ENCODE assay signal across 8 cellular contexts in genomic region chr10:129466703-129467345, GRCh38. TPM values are rescaled to one million over a fixed set of nuclear protein-coding genes. Genes with fewer than 3 reads are reported as not detected.
DNase-seq lines count a peak whose midpoint lies in the region; ATAC-seq and TF ChIP-seq lines count a peak whose summit lies in the region.

Gene MGMT (plus strand): TSS chr10:129467241.

- H3K27me3 ChIP-seq in foreskin keratinocyte (no peaks in the 10 kb centered on the region), neural progenitor cell (no peaks in the 10 kb centered on the region), stomach (no peaks in the 10 kb centered on the region)

- H3K4me1 Mint-ChIP-seq in neural progenitor cell: peaks cover 6% of the 10 kb centered on the region

- peak within 1 kb of the TSS; percentile 60 for H3K27ac Mint-ChIP-seq in neural progenitor cell

- peaks cover 5% of the 10 kb centered on the region for H3K4me1 ChIP-seq in foreskin keratinocyte
- H3K4me1 ChIP-seq in neural progenitor cell: peaks cover 7% of the 10 kb centered on the region
- peaks cover 11 to 29% (median 20%) of the 10 kb centered on the region in 4 donors for H3K4me1 ChIP-seq in stomach

- no peak within 1 kb of the TSS for H3K9ac ChIP-seq in neural progenitor cell

- peak within 1 kb of the TSS; percentile 84 for H2AFZ ChIP-seq in neural progenitor cell (replicated peaks)

- peaks cover 3% of the 10 kb centered on the region for H3K27me3 Mint-ChIP-seq in neural progenitor cell (ENCODE audit: insufficient read depth, low read depth)

- TF ChIP-seq POLR2A in stomach (IDR thresholded peaks at IDR 0.05): no peak

- no peaks in the 10 kb centered on the region for H3K9me3 ChIP-seq in neural progenitor cell (ENCODE audit: low read depth)
- H3K9me3 ChIP-seq in stomach: no peaks in the 10 kb centered on the region

- ATAC-seq in GM18909 (IDR thresholded peaks at IDR 0.05; ENCODE audit: poor library complexity, unreplicated experiment) (peak; percentile 91), HG03159 (IDR thresholded peaks at IDR 0.05; ENCODE audit: unreplicated experiment) (peak; percentile 91), foreskin keratinocyte (peak; percentile 93)

- peaks cover 11% of the 10 kb centered on the region for H3K36me3 Mint-ChIP-seq in neural progenitor cell

- intact Hi-C loops in stomach (cut with DNase I; ENCODE audit: low total_unique reads): loop anchor here (10.0 kb wide), 1 partner anchor 648 kb away; the partner anchor contains the start of gene C10orf143

- peak; percentile 100 for DNase-seq in AG20443 (ENCODE audit: low spot score)
- DNase-seq in RPMI7951 (ENCODE audit: low read depth): peak; percentile 75
- DNase-seq in activated gamma-delta T cell treated with Interleukin-2 at 50 U/mL for 16 hours: peak; percentile 99
- peak in 1 of 2 donors; percentile 39 for DNase-seq in foreskin keratinocyte
- peak; percentile 96 for DNase-seq in neural progenitor cell (ENCODE audit: low spot score)
- DNase-seq in stomach: peak; percentile 98

- H3F3A ChIP-seq in neural progenitor cell (ENCODE audit: low read depth): no peaks in the 10 kb centered on the region

- no peak for TF ChIP-seq EP300 in stomach (IDR thresholded peaks at IDR 0.05)

- peaks cover 2% of the 10 kb centered on the region for H3K9me3 Mint-ChIP-seq in neural progenitor cell

- H3K4me3 Mint-ChIP-seq in neural progenitor cell: peak within 1 kb of the TSS; percentile 85

- H3K27ac ChIP-seq in foreskin keratinocyte (peak within 1 kb of the TSS; percentile 62), neural progenitor cell (no peak within 1 kb of the TSS), stomach (peak within 1 kb of the TSS; percentile 75 to 87 (median 83))

- no peaks in the 10 kb centered on the region for H3K36me3 ChIP-seq in neural progenitor cell
- peaks cover 0 to 17% (median 8%) of the 10 kb centered on the region in 4 donors for H3K36me3 ChIP-seq in stomach

- WGBS in stomach, 5 donors: 2 to 5% (median 3%) methylated on average over 42 to 83 of the region's 83 CpGs; no CpG with 5 or more reads in 1 of the 5 donors

- H3K4me2 ChIP-seq in neural progenitor cell: peak within 1 kb of the TSS; percentile 98

- TF ChIP-seq CTCF in foreskin keratinocyte (conservative IDR thresholded peaks at IDR 0.05) (no peak), neural progenitor cell (IDR thresholded peaks at IDR 0.05) (no peak), stomach (IDR thresholded peaks at IDR 0.05) (no peak)

- no peaks in the 10 kb centered on the region for H3K79me2 ChIP-seq in neural progenitor cell (ENCODE audit: low read depth)

- no peaks in the 10 kb centered on the region for H4K20me1 ChIP-seq in neural progenitor cell (ENCODE audit: low read depth)

- H3K4me3 ChIP-seq in neural progenitor cell (peak within 1 kb of the TSS; percentile 68), stomach (peak within 1 kb of the TSS; percentile 67 to 83 (median 70))

RNA-seq across cellular contexts. Expression of gene MGMT, which starts in this region (rescaled TPM):
- total RNA-seq in RPMI7951 (2014; rRNA removed; shearing (Covaris generic)): 6.2 and 7.5 TPM in 2 replicates
- total RNA-seq in foreskin keratinocyte (12.6 and 24.6 TPM in 2 replicates), neural progenitor cell (ENCODE audit: low replicate concordance) (17.5 and 31.3 TPM in 2 replicates), stomach (10 to 100 TPM in 3 of 5 donors, 1 to 10 TPM in 2; 1.2 to 37.8 (median 18.3) TPM)
- polyA plus RNA-seq in foreskin keratinocyte (21.2 and 35.2 TPM in 2 replicates), stomach (10 to 100 TPM; 17.8 to 31.3 (median 24.3) TPM)
